ENCODE assay signal across 29 cellular contexts in the genomic region with DNA sequence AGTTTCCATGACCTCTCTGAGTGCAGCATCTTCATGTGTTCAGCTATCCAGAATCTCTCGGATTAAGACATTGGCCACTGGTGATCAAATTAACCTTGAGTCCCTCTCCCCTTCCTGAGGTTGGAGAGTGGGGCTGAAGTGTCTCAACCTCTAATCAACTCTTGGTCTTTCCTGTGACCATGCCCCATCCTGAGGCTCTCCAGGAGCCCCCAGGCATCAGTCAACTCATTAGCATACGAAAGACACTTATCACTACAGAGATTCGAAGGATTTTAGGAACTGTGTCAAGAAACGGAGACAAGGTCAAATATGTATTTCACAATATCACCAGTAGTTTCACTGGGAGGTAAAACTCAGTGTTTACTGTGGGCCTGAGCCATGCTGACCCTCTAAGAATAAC.
"Had no signal": no experiment of that assay in that cellular context is flagged by ENCODE, and none has a peak within 500 bp of the region (broad histone marks: within the 10 kb centered on the region; RNA-seq: fewer than 3 reads in every experiment).

No MANE protein-coding gene starts in this region.

- DNase-seq: hypothalamus; kidney glomerular epithelial cell; left colon; left ventricle myocardium inferior; midbrain; mucosa of descending colon; naive thymus-derived CD4-positive, alpha-beta T cell; pancreas; posterior cingulate gyrus; retina; right cardiac atrium; stimulated activated CD4-positive, alpha-beta T cell treated with anti-CD3 and anti-CD28 coated beads, Interleukin-12 subunit alpha, Interleukin-12 subunit beta, amount 100 ng/mL, for 4 hours; stimulated activated CD4-positive, alpha-beta T cell treated with anti-CD3 and anti-CD28 coated beads, Interleukin-15, amount 100 ng/mL, for 24 hours; stimulated activated CD4-positive, alpha-beta T cell treated with anti-CD3 and anti-CD28 coated beads, Interleukin-2, amount 100 ng/mL, for 24 hours; stimulated activated CD4-positive, alpha-beta T cell treated with anti-CD3 and anti-CD28 coated beads, Interleukin-4, amount 100 ng/mL, for 1 hour; stimulated activated naive B cell treated with anti-CD40 and anti-IgM and Interleukin-4, amounts not matched to agents 10 μg/mL and 1 μg/mL and 100 μg/mL, for 72 hours; stimulated activated naive CD8-positive, alpha-beta T cell treated with anti-CD3 and anti-CD28 coated beads, Interleukin-15, Interleukin-2, amounts not matched to agents 100 U/mL and 50 U/mL, for 24 hours; stomach; testis; thyroid gland; transverse colon; upper lobe of left lung had no signal

- H3K27ac ChIP-seq: left ventricle myocardium inferior, pancreas, prostate gland, skin epidermis, stomach, testis, thyroid gland, transverse colon, upper lobe of left lung, vagina had no signal

- H3K9me3 ChIP-seq: left ventricle myocardium inferior, mucosa of descending colon, pancreas, prostate gland, stomach, testis, thyroid gland, transverse colon, upper lobe of left lung, vagina had no signal

- H3K4me3 ChIP-seq: left ventricle myocardium inferior, lung, mucosa of descending colon, pancreas, prostate gland, skin epidermis, stomach, testis, thyroid gland, transverse colon, upper lobe of left lung, vagina had no signal

- FAIRE-seq: keratinocyte, pancreas had no signal

- ATAC-seq: left colon; mucosa of descending colon; naive thymus-derived CD4-positive, alpha-beta T cell; natural killer cell treated with Interleukin-12 subunit alpha and Interleukin-12 subunit beta and Interleukin-15 and Interleukin-18, amount 100 ng/mL, for 72 hours; pancreas; right cardiac atrium; sciatic nerve; stimulated activated naive B cell treated with anti-CD40 and anti-IgM and Interleukin-4, amounts not matched to agents 10 μg/mL and 1 μg/mL and 100 μg/mL, for 72 hours; stimulated activated naive CD8-positive, alpha-beta T cell treated with anti-CD3 and anti-CD28 coated beads, Interleukin-15, Interleukin-2, amounts not matched to agents 100 U/mL and 50 U/mL, for 24 hours had no signal

- H3K27me3 ChIP-seq: pancreas, stomach, testis, thyroid gland, transverse colon, upper lobe of left lung, vagina had no signal

- H3K4me1 ChIP-seq: pancreas, prostate gland had no signal

- H3K36me3 ChIP-seq: left ventricle myocardium inferior, pancreas, prostate gland, stomach, thyroid gland, transverse colon, upper lobe of left lung, vagina had no signal
